17 cellular contexts compared by ENCODE assay signal in the genomic region with DNA sequence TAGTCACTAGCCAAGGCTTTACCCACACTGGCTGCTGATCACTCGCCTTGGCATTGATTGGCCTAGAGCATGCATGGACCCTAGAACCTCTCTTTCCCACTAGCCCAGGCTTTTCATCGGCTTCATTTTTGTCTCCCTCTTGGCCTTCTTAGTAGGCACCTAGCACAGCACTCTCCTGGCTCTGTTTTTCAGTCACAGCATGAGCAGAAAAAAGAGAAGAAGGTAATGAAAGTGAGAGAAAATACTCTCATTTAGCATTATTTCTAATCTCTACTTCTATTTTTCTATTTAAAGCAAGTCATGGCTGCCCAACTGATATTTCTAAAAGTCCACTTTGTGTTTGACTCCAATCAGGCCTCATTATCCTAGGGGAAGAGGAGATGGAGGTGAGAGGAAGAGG.
DNase-seq lines count a peak whose midpoint lies in the region; ATAC-seq and TF ChIP-seq lines count a peak whose summit lies in the region.
"Had no signal": no experiment of that assay in that cellular context is flagged by ENCODE, and none has a peak within 500 bp of the region (broad histone marks: within the 10 kb centered on the region; RNA-seq: fewer than 3 reads in every experiment).

No MANE protein-coding gene starts in this region.

- ATAC-seq in GM19351 (IDR thresholded peaks at IDR 0.05; ENCODE audit: unreplicated experiment) = peak; percentile 48
- ATAC-seq in HG02870 (IDR thresholded peaks at IDR 0.05; ENCODE audit: unreplicated experiment) = peak; percentile 68
- peak; percentile 47 for ATAC-seq in WTC11
- no peak for ATAC-seq in CD4-positive, alpha-beta T cell (ENCODE audit: poor library complexity)
- ATAC-seq in left lobe of liver = no peak
- ATAC-seq: CD8-positive, alpha-beta T cell; K562 had no signal

- H3K27ac ChIP-seq in CD4-positive, alpha-beta T cell (ENCODE audit: low read depth, low read length) = no peak overlapping the region
- no peak overlapping the region for H3K27ac ChIP-seq in hepatocyte
- H3K27ac ChIP-seq: BLaER1 had no signal

- no peaks in the 10 kb centered on the region for H3K9me2 ChIP-seq in hepatocyte (replicated peaks; ENCODE audit: insufficient read depth)

- no peaks in the 10 kb centered on the region for H3K79me2 ChIP-seq in hepatocyte

- no peak overlapping the region for H3K4me2 ChIP-seq in hepatocyte
- H3K4me2 ChIP-seq: BLaER1 had no signal

- no peaks in the 10 kb centered on the region for H3K9me3 ChIP-seq in CD4-positive, alpha-beta T cell (ENCODE audit: control insufficient read depth, low read length)
- H3K9me3 ChIP-seq in hepatocyte (ENCODE audit: low read depth) = no peaks in the 10 kb centered on the region
- H3K9me3 ChIP-seq: BLaER1 had no signal

- intact Hi-C loops in CD4-positive, alpha-beta T cell (cut with DNase I, micrococcal nuclease) = no loop called here

- no peaks in the 10 kb centered on the region for H3K27me3 ChIP-seq in CD4-positive, alpha-beta T cell (ENCODE audit: control insufficient read depth, insufficient read depth, low read length)
- no peaks in the 10 kb centered on the region for H3K27me3 ChIP-seq in hepatocyte
- H3K27me3 ChIP-seq: BLaER1 had no signal

- no peak overlapping the region for H2AFZ ChIP-seq in hepatocyte

- H3K27ac Mint-ChIP-seq in WTC11 = no peak overlapping the region
- H3K27ac Mint-ChIP-seq in CD4-positive, alpha-beta T cell = no peak overlapping the region
- H3K27ac Mint-ChIP-seq in activated T-cell treated with anti-CD3 and anti-CD28 coated beads, Interleukin-2, amount 50 U/mL, for 24 hours = no peak overlapping the region
- H3K27ac Mint-ChIP-seq: CD14-positive monocyte; CD8-positive, alpha-beta T cell had no signal

- H3K27me3 Mint-ChIP-seq in WTC11 (ENCODE audit: low read depth) = no peaks in the 10 kb centered on the region
- peaks cover 5% of the 10 kb centered on the region for H3K27me3 Mint-ChIP-seq in CD4-positive, alpha-beta T cell
- peaks cover 3% of the 10 kb centered on the region for H3K27me3 Mint-ChIP-seq in activated T-cell treated with anti-CD3 and anti-CD28 coated beads, Interleukin-2, amount 50 U/mL, for 24 hours

- H3K4me1 Mint-ChIP-seq in WTC11 = no peaks in the 10 kb centered on the region
- H3K4me1 Mint-ChIP-seq in CD4-positive, alpha-beta T cell (ENCODE audit: low read depth) = no peaks in the 10 kb centered on the region
- no peaks in the 10 kb centered on the region for H3K4me1 Mint-ChIP-seq in activated T-cell treated with anti-CD3 and anti-CD28 coated beads, Interleukin-2, amount 50 U/mL, for 24 hours (ENCODE audit: low read depth)
- H3K4me1 Mint-ChIP-seq: CD14-positive monocyte had no signal

- H4K20me1 ChIP-seq in hepatocyte (ENCODE audit: insufficient read depth, poor library complexity, severe bottlenecking) = no peaks in the 10 kb centered on the region
- H4K20me1 ChIP-seq: BLaER1 had no signal

- CTCF ChIA-PET in WTC11 (lab: Charles Lee) = no interaction called here
- CTCF ChIA-PET in CD4-positive, alpha-beta T cell (lab: Charles Lee) = no interaction called here

- POLR2A ChIA-PET in WTC11 (lab: Charles Lee) = no interaction called here
- POLR2A ChIA-PET in CD4-positive, alpha-beta T cell (lab: Charles Lee) = no interaction called here

- DNase-seq in WTC11 (ENCODE audit: low spot score) (no peak), hepatocyte (ENCODE audit: low spot score) (no peak), left lobe of liver (ENCODE audit: low spot score) (no peak)
- no peak for DNase-seq in CD4-positive, alpha-beta T cell
- no peak for DNase-seq in activated T-cell treated with anti-CD3 and anti-CD28 coated beads, Interleukin-2, amount 50 U/mL, for 24 hours
- DNase-seq: 8988T; Calu3; CD8-positive, alpha-beta T cell; DMS79 treated with DMSO at 0.1 percent for 48 hours; GF-D8; HCEC 1CT; IMR-90 had no signal

- H3K4me3 ChIP-seq in hepatocyte = no peak overlapping the region
- H3K4me3 ChIP-seq: BLaER1, K562 had no signal

- H3K9me3 Mint-ChIP-seq in WTC11 = no peaks in the 10 kb centered on the region
- H3K9me3 Mint-ChIP-seq in CD4-positive, alpha-beta T cell = no peaks in the 10 kb centered on the region
- no peaks in the 10 kb centered on the region for H3K9me3 Mint-ChIP-seq in activated T-cell treated with anti-CD3 and anti-CD28 coated beads, Interleukin-2, amount 50 U/mL, for 24 hours
- H3K9me3 Mint-ChIP-seq: CD14-positive monocyte; CD8-positive, alpha-beta T cell had no signal

- no peak overlapping the region for H3K4me3 Mint-ChIP-seq in WTC11
- no peak overlapping the region for H3K4me3 Mint-ChIP-seq in CD4-positive, alpha-beta T cell
- no peak overlapping the region for H3K4me3 Mint-ChIP-seq in activated T-cell treated with anti-CD3 and anti-CD28 coated beads, Interleukin-2, amount 50 U/mL, for 24 hours
- H3K4me3 Mint-ChIP-seq: CD14-positive monocyte; CD8-positive, alpha-beta T cell had no signal

- H3K36me3 ChIP-seq in hepatocyte (replicated peaks; ENCODE audit: insufficient read depth, low read depth) = no peaks in the 10 kb centered on the region
- H3K36me3 ChIP-seq: BLaER1 had no signal

- peaks cover 7% of the 10 kb centered on the region for H3K4me1 ChIP-seq in hepatocyte (ENCODE audit: insufficient read depth)
- H3K4me1 ChIP-seq: BLaER1 had no signal

- TF ChIP-seq CTCF in WTC11 (IDR thresholded peaks at IDR 0.05) (no peak), hepatocyte (IDR thresholded peaks at IDR 0.05; ENCODE audit: poor library complexity) (no peak)
- TF ChIP-seq CTCF in CD4-positive, alpha-beta T cell (IDR thresholded peaks at IDR 0.05) = no peak

- 79% methylated on average over 2 of the region's 2 CpGs for WGBS in hepatocyte (ENCODE audit: low lambda C conversion rate, missing lambda C conversion rate)

- H3K36me3 Mint-ChIP-seq in WTC11 = no peaks in the 10 kb centered on the region
- H3K36me3 Mint-ChIP-seq in CD4-positive, alpha-beta T cell (ENCODE audit: low read depth) = no peaks in the 10 kb centered on the region
- H3K36me3 Mint-ChIP-seq in activated T-cell treated with anti-CD3 and anti-CD28 coated beads, Interleukin-2, amount 50 U/mL, for 24 hours (ENCODE audit: low read depth) = no peaks in the 10 kb centered on the region
- H3K36me3 Mint-ChIP-seq: CD14-positive monocyte; CD8-positive, alpha-beta T cell had no signal

TF ChIP-seq in WTC11, 78 proteins besides CTCF, POLR2A, EP300 and RAD21:
- TF ChIP-seq, protein P1, sequence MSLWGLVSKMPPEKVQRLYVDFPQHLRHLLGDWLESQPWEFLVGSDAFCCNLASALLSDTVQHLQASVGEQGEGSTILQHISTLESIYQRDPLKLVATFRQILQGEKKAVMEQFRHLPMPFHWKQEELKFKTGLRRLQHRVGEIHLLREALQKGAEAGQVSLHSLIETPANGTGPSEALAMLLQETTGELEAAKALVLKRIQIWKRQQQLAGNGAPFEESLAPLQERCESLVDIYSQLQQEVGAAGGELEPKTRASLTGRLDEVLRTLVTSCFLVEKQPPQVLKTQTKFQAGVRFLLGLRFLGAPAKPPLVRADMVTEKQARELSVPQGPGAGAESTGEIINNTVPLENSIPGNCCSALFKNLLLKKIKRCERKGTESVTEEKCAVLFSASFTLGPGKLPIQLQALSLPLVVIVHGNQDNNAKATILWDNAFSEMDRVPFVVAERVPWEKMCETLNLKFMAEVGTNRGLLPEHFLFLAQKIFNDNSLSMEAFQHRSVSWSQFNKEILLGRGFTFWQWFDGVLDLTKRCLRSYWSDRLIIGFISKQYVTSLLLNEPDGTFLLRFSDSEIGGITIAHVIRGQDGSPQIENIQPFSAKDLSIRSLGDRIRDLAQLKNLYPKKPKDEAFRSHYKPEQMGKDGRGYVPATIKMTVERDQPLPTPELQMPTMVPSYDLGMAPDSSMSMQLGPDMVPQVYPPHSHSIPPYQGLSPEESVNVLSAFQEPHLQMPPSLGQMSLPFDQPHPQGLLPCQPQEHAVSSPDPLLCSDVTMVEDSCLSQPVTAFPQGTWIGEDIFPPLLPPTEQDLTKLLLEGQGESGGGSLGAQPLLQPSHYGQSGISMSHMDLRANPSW (CRISPR knock-in tag; conservative IDR thresholded peaks at IDR 0.05; ENCODE audit: low read depth) = no peak
- TF ChIP-seq GTF2I (CRISPR knock-in tag; conservative IDR thresholded peaks at IDR 0.05) = no peak
- TF ChIP-seq, protein P2, sequence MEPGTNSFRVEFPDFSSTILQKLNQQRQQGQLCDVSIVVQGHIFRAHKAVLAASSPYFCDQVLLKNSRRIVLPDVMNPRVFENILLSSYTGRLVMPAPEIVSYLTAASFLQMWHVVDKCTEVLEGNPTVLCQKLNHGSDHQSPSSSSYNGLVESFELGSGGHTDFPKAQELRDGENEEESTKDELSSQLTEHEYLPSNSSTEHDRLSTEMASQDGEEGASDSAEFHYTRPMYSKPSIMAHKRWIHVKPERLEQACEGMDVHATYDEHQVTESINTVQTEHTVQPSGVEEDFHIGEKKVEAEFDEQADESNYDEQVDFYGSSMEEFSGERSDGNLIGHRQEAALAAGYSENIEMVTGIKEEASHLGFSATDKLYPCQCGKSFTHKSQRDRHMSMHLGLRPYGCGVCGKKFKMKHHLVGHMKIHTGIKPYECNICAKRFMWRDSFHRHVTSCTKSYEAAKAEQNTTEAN (CRISPR knock-in tag; IDR thresholded peaks at IDR 0.05) = no peak
- TF ChIP-seq, protein P3, sequence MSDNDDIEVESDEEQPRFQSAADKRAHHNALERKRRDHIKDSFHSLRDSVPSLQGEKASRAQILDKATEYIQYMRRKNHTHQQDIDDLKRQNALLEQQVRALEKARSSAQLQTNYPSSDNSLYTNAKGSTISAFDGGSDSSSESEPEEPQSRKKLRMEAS (CRISPR knock-in tag; IDR thresholded peaks at IDR 0.05) = no peak
- TF ChIP-seq ESRRA (CRISPR knock-in tag; IDR thresholded peaks at IDR 0.05; ENCODE audit: borderline replicate concordance) = no peak
- TF ChIP-seq TCF7 (CRISPR knock-in tag; IDR thresholded peaks at IDR 0.05; ENCODE audit: low read depth) = no peak
- TF ChIP-seq ZNF263 (CRISPR knock-in tag; IDR thresholded peaks at IDR 0.05; ENCODE audit: low read depth) = no peak
- no peak for TF ChIP-seq KAT7 (CRISPR knock-in tag; IDR thresholded peaks at IDR 0.05; ENCODE audit: borderline replicate concordance)

Comparison
In these comparisons a context has a peak if more than half of its experiments do, and no peak if none do; other contexts are left out.
1. ATAC-seq: peak in GM19351 (single experiment), HG02870 (single experiment) and WTC11 (single experiment); none in CD4-positive, alpha-beta T cell (single experiment) and left lobe of liver (single experiment).